ENCODE assay signal across 1 cellular context in the genomic region with DNA sequence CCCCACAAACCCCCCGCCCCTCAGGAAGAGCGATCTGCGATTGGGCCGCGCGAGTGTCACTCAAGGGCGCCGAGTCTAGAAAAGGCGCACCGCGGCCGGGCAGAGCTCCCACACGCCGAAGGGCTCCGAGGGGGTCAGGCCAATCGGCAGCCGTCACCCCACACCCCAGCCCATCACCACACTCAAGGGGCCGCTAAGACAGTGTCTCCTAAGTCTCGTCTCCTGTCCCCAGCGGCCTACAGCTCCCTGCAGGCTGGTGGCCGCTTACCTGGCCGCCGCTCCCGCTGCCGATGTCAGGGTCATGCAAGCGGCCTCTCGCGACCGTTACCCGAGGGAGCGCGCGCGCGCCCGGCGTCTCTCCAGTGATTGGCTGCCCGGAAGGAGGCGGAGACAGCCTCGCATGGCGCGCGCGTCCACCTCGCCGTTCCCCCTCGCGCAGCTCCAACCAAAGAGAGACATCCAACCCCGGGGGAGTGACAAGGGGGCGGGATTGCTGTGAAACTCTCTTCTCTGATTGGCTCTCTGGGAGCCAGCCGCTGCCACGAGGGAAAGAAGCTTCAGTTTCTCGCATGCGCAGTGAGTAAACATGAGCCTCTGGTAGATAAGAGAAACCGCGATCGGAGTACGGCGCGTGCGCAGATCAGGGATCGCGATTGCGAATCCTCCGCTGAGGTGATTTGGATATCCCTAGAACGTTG.
TF ChIP-seq lines count a peak whose summit lies in the region.

A gene with protein sequence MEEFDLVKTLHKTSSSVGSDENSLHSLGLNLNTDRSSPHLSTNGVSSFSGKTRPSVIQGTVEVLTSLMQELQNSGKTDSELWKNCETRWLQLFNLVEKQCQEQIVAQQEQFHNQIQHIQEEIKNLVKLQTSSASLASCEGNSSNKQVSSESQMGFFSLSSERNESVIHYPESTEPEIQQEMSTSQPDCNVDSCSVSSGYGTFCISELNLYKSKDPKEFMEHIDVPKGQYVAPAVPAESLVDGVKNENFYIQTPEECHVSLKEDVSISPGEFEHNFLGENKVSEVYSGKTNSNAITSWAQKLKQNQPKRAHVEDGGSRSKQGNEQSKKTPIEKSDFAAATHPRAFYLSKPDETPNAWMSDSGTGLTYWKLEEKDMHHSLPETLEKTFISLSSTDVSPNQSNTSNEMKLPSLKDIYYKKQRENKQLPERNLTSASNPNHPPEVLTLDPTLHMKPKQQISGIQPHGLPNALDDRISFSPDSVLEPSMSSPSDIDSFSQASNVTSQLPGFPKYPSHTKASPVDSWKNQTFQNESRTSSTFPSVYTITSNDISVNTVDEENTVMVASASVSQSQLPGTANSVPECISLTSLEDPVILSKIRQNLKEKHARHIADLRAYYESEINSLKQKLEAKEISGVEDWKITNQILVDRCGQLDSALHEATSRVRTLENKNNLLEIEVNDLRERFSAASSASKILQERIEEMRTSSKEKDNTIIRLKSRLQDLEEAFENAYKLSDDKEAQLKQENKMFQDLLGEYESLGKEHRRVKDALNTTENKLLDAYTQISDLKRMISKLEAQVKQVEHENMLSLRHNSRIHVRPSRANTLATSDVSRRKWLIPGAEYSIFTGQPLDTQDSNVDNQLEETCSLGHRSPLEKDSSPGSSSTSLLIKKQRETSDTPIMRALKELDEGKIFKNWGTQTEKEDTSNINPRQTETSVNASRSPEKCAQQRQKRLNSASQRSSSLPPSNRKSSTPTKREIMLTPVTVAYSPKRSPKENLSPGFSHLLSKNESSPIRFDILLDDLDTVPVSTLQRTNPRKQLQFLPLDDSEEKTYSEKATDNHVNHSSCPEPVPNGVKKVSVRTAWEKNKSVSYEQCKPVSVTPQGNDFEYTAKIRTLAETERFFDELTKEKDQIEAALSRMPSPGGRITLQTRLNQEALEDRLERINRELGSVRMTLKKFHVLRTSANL (minus strand): TSS at position 335 of the 698 bp plus-strand sequence. CDS start 2,777 bp downstream, outside the sequence.
A gene (plus strand): TSS at position 630 of the 698 bp plus-strand sequence. CDS start 20,239 bp downstream, outside the sequence.

TF ChIP-seq in HEK293, 187 proteins besides CTCF, POLR2A, EP300 and RAD21 (continued from another document):
- TF ChIP-seq, protein P1, sequence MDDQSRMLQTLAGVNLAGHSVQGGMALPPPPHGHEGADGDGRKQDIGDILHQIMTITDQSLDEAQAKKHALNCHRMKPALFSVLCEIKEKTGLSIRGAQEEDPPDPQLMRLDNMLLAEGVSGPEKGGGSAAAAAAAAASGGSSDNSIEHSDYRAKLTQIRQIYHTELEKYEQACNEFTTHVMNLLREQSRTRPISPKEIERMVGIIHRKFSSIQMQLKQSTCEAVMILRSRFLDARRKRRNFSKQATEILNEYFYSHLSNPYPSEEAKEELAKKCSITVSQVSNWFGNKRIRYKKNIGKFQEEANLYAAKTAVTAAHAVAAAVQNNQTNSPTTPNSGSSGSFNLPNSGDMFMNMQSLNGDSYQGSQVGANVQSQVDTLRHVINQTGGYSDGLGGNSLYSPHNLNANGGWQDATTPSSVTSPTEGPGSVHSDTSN (CRISPR knock-in tag; IDR thresholded peaks at IDR 0.05) = peak; percentile 89
- peak; percentile 100 for TF ChIP-seq ZNF501 (tag by site-specific recombination; IDR thresholded peaks at IDR 0.05)
- TF ChIP-seq ZNF654 (tag by site-specific recombination; IDR thresholded peaks at IDR 0.05; ENCODE audit: low read depth) = no peak
- TF ChIP-seq ZNF335 (tag by site-specific recombination; conservative IDR thresholded peaks at IDR 0.05) = peak; percentile 16; the same call in 1 of the 2 replicates
- TF ChIP-seq ZNF157 (tag by site-specific recombination; IDR thresholded peaks at IDR 0.05) = no peak
- TF ChIP-seq ZNF23 (tag by site-specific recombination; IDR thresholded peaks at IDR 0.05; ENCODE audit: borderline replicate concordance) = no peak
- peak; percentile 94 for TF ChIP-seq ZNF24 (tag by site-specific recombination; IDR thresholded peaks at IDR 0.05)
- no peak for TF ChIP-seq ZNF626 (tag by site-specific recombination; IDR thresholded peaks at IDR 0.05)
- TF ChIP-seq HOXC10 (CRISPR knock-in tag; IDR thresholded peaks at IDR 0.05) = no peak
- 0 out of 2 replicates have a peak, but pooled peaks have one; percentile 61 for TF ChIP-seq MZF1 (tag by site-specific recombination; IDR thresholded peaks at IDR 0.05; ENCODE audit: borderline replicate concordance)
- no peak; the same call in 1 of the 2 replicates for TF ChIP-seq ZNF239 (tag by site-specific recombination; IDR thresholded peaks at IDR 0.05)
- TF ChIP-seq MEIS1 (CRISPR knock-in tag; IDR thresholded peaks at IDR 0.05; ENCODE audit: borderline replicate concordance) = no peak
- peak; percentile 91 for TF ChIP-seq REPIN1 (tag by site-specific recombination; IDR thresholded peaks at IDR 0.05; ENCODE audit: low read depth)
- no peak for TF ChIP-seq ZNF747 (tag by site-specific recombination; IDR thresholded peaks at IDR 0.05)
- TF ChIP-seq, protein P2, sequence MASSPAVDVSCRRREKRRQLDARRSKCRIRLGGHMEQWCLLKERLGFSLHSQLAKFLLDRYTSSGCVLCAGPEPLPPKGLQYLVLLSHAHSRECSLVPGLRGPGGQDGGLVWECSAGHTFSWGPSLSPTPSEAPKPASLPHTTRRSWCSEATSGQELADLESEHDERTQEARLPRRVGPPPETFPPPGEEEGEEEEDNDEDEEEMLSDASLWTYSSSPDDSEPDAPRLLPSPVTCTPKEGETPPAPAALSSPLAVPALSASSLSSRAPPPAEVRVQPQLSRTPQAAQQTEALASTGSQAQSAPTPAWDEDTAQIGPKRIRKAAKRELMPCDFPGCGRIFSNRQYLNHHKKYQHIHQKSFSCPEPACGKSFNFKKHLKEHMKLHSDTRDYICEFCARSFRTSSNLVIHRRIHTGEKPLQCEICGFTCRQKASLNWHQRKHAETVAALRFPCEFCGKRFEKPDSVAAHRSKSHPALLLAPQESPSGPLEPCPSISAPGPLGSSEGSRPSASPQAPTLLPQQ (tag by site-specific recombination; IDR thresholded peaks at IDR 0.05) = peak; percentile 95
- TF ChIP-seq ZNF791 (tag by site-specific recombination; IDR thresholded peaks at IDR 0.05) = no peak
- no peak for TF ChIP-seq ZNF658 (tag by site-specific recombination; IDR thresholded peaks at IDR 0.05)
